In genomic region chr2:203959265-203960034, GRCh38 we compare ENCODE assay signal across 35 cellular contexts. TPM values are rescaled to one million over a fixed set of nuclear protein-coding genes. Genes with fewer than 3 reads are reported as not detected.
DNase-seq lines count a peak whose midpoint lies in the region; ATAC-seq, FAIRE-seq and TF ChIP-seq lines count a peak whose summit lies in the region.
"Had no signal": no experiment of that assay in that cellular context is flagged by ENCODE, and none has a peak within 500 bp of the region (broad histone marks: within the 10 kb centered on the region; RNA-seq: fewer than 3 reads in every experiment).

No MANE protein-coding gene starts in this region.

- CTCF ChIA-PET in IMR-90 (lab: Yijun Ruan, JAX): no interaction called here

- peaks cover 55% of the 10 kb centered on the region for H3K4me1 Mint-ChIP-seq in activated T-cell treated with anti-CD3 and anti-CD28 coated beads, Interleukin-2, amount 50 U/mL, for 24 hours (ENCODE audit: low read depth)
- H3K4me1 Mint-ChIP-seq in stimulated activated memory B cell treated with anti-CD40 and anti-IgM and Interleukin-4, amounts not matched to agents 10 μg/mL and 1 μg/mL and 100 μg/mL, for 72 hours: no peaks in the 10 kb centered on the region
- no peaks in the 10 kb centered on the region for H3K4me1 Mint-ChIP-seq in HFFc6 (ENCODE audit: low read depth)
- H3K4me1 Mint-ChIP-seq: activated B cell treated with CpG ODN at 0.5 μM for 24 hours, B cell had no signal

- no peaks in the 10 kb centered on the region for H3K36me3 ChIP-seq in IMR-90 (ENCODE audit: control insufficient read depth, insufficient read depth, low read length)
- no peaks in the 10 kb centered on the region for H3K36me3 ChIP-seq in bronchial epithelial cell (ENCODE audit: control insufficient read depth, insufficient read depth, low read length)
- H3K36me3 ChIP-seq: cardiac muscle cell, thoracic aorta had no signal

- H2AFZ ChIP-seq in IMR-90 (replicated peaks; ENCODE audit: low read length, poor library complexity): no peak overlapping the region
- H2AFZ ChIP-seq: hepatocyte had no signal

- no peak overlapping the region for H2AK5ac ChIP-seq in IMR-90 (ENCODE audit: low read depth, low read length)

- ATAC-seq in IMR-90 (ENCODE audit: low read depth) (peak; percentile 24), HG02763 (IDR thresholded peaks at IDR 0.05; ENCODE audit: unreplicated experiment) (no peak)
- ATAC-seq in stimulated activated memory B cell treated with anti-CD40 and anti-IgM and Interleukin-4, amounts not matched to agents 10 μg/mL and 1 μg/mL and 100 μg/mL, for 72 hours: peak; percentile 16
- ATAC-seq: activated CD8-positive, alpha-beta T cell treated with anti-CD3 and anti-CD28 coated beads for 36 hours; left cardiac atrium; Panc1 had no signal

- TF ChIP-seq CTCF in IMR-90 (conservative IDR thresholded peaks at IDR 0.05; ENCODE audit: low read depth, low read length): no peak
- no peak for TF ChIP-seq CTCF in bronchial epithelial cell (IDR thresholded peaks at IDR 0.05; ENCODE audit: insufficient read depth, low read length, severe bottlenecking)
- TF ChIP-seq CTCF in HFFc6 (IDR thresholded peaks at IDR 0.05): no peak

- H3K14ac ChIP-seq in IMR-90 (replicated peaks; ENCODE audit: low read depth, low read length): no peak overlapping the region

- dilution Hi-C loops in IMR-90 (cut with HindIII; ENCODE audit: low sequenced_read_pairs, unreplicated experiment): no loop called here

- H3K36me3 Mint-ChIP-seq in activated T-cell treated with anti-CD3 and anti-CD28 coated beads, Interleukin-2, amount 50 U/mL, for 24 hours (ENCODE audit: low read depth): peaks cover 78% of the 10 kb centered on the region
- no peaks in the 10 kb centered on the region for H3K36me3 Mint-ChIP-seq in stimulated activated memory B cell treated with anti-CD40 and anti-IgM and Interleukin-4, amounts not matched to agents 10 μg/mL and 1 μg/mL and 100 μg/mL, for 72 hours
- no peaks in the 10 kb centered on the region for H3K36me3 Mint-ChIP-seq in HFFc6 (ENCODE audit: low read depth)

- H4K91ac ChIP-seq in IMR-90 (ENCODE audit: insufficient read depth, low read depth, low read length): no peak overlapping the region

- H2BK5ac ChIP-seq in IMR-90 (ENCODE audit: low read depth, low read length, poor library complexity, severe bottlenecking): no peak overlapping the region

- no peak overlapping the region for H3K4me3 Mint-ChIP-seq in activated T-cell treated with anti-CD3 and anti-CD28 coated beads, Interleukin-2, amount 50 U/mL, for 24 hours
- no peak overlapping the region for H3K4me3 Mint-ChIP-seq in stimulated activated memory B cell treated with anti-CD40 and anti-IgM and Interleukin-4, amounts not matched to agents 10 μg/mL and 1 μg/mL and 100 μg/mL, for 72 hours
- H3K4me3 Mint-ChIP-seq in HFFc6: no peak overlapping the region
- H3K4me3 Mint-ChIP-seq: activated B cell treated with CpG ODN at 0.5 μM for 24 hours; activated CD8-positive, alpha-beta T cell treated with anti-CD3 and anti-CD28 coated beads for 36 hours; B cell had no signal

- H3K9ac ChIP-seq in IMR-90 (ENCODE audit: low read depth, low read length): no peak overlapping the region

- no peak overlapping the region for H3K4me2 ChIP-seq in IMR-90 (ENCODE audit: low read depth, low read length)
- H3K4me2 ChIP-seq: hepatocyte had no signal

- H4K8ac ChIP-seq in IMR-90 (ENCODE audit: low read depth in 2 of 2, low read length in 2 of 2): no peak overlapping the region

- no peak overlapping the region for H2BK120ac ChIP-seq in IMR-90 (ENCODE audit: low read depth, low read length)

- no peak overlapping the region for H3K56ac ChIP-seq in IMR-90 (ENCODE audit: extremely low read depth, insufficient read depth, low read length)

- no peak overlapping the region for H2BK20ac ChIP-seq in IMR-90 (ENCODE audit: low read depth, low read length)

- H3K27me3 Mint-ChIP-seq in activated T-cell treated with anti-CD3 and anti-CD28 coated beads, Interleukin-2, amount 50 U/mL, for 24 hours: no peaks in the 10 kb centered on the region
- H3K27me3 Mint-ChIP-seq in stimulated activated memory B cell treated with anti-CD40 and anti-IgM and Interleukin-4, amounts not matched to agents 10 μg/mL and 1 μg/mL and 100 μg/mL, for 72 hours: peaks cover 11% of the 10 kb centered on the region
- H3K27me3 Mint-ChIP-seq in HFFc6 (ENCODE audit: insufficient read depth): peaks cover 24% of the 10 kb centered on the region
- H3K27me3 Mint-ChIP-seq: activated CD8-positive, alpha-beta T cell treated with anti-CD3 and anti-CD28 coated beads for 36 hours had no signal

- no TSS peak for BruUV-seq in IMR-90 (replicated peaks; lab: Mats Ljungman, UMichigan)

- in situ Hi-C loops in IMR-90 (cut with MboI; ENCODE audit: low sequenced_read_pairs): no loop called here

- no peak overlapping the region for H3K4ac ChIP-seq in IMR-90 (ENCODE audit: low read depth, low read length)

- intact Hi-C loops in IMR-90 (cut with micrococcal nuclease): no loop called here

- H4K5ac ChIP-seq in IMR-90 (ENCODE audit: low read depth, low read length): no peak overlapping the region

- H3K79me1 ChIP-seq in IMR-90 (ENCODE audit: low read depth in 1 of 2, low read length in 2 of 2): no peaks in the 10 kb centered on the region

- H3K9me3 ChIP-seq in IMR-90 (ENCODE audit: control insufficient read depth, insufficient read depth, low read length): no peaks in the 10 kb centered on the region
- H3K9me3 ChIP-seq: thoracic aorta had no signal

- no peaks in the 10 kb centered on the region for H4K20me1 ChIP-seq in IMR-90 (ENCODE audit: insufficient read depth, low read length)

- H2AK9ac ChIP-seq in IMR-90 (replicated peaks; ENCODE audit: low read depth, low read length, poor library complexity): no peak overlapping the region

- no peak overlapping the region for H3K27ac ChIP-seq in IMR-90 (ENCODE audit: insufficient read depth, low read length)
- H3K27ac ChIP-seq: cardiac muscle cell, hepatocyte had no signal

- 85% methylated on average over 2 of the region's 8 CpGs; no CpG with 5 or more reads in 1 of the 2 experiments for WGBS in IMR-90 (ENCODE audit: extremely low coverage in 2 of 2, insufficient read length in 1 of 2), 2 experiments

- H3K18ac ChIP-seq in IMR-90 (ENCODE audit: low read depth, low read length): no peak overlapping the region

- H3K23ac ChIP-seq in IMR-90 (ENCODE audit: low read depth, low read length): no peak overlapping the region

- POLR2A ChIA-PET in IMR-90 (lab: Charles Lee; ENCODE audit: unreplicated experiment): no interaction called here

- FAIRE-seq in bronchial epithelial cell (lab: Jason Lieb, UNC): peak; percentile 32
- FAIRE-seq: frontal cortex, GM19239, H54, urothelium cell line had no signal

- no peak overlapping the region for H3K4me3 ChIP-seq in IMR-90 (ENCODE audit: insufficient read depth, low read depth, low read length)
- H3K4me3 ChIP-seq in bronchial epithelial cell (ENCODE audit: low read depth, low read length): no peak overlapping the region
- H3K4me3 ChIP-seq: cardiac muscle cell, hepatocyte, thoracic aorta had no signal

- no peaks in the 10 kb centered on the region for H3K9me3 Mint-ChIP-seq in activated T-cell treated with anti-CD3 and anti-CD28 coated beads, Interleukin-2, amount 50 U/mL, for 24 hours
- no peaks in the 10 kb centered on the region for H3K9me3 Mint-ChIP-seq in stimulated activated memory B cell treated with anti-CD40 and anti-IgM and Interleukin-4, amounts not matched to agents 10 μg/mL and 1 μg/mL and 100 μg/mL, for 72 hours
- no peaks in the 10 kb centered on the region for H3K9me3 Mint-ChIP-seq in HFFc6
- H3K9me3 Mint-ChIP-seq: activated B cell treated with CpG ODN at 0.5 μM for 24 hours; activated CD8-positive, alpha-beta T cell treated with anti-CD3 and anti-CD28 coated beads for 36 hours had no signal

- DNase-seq in activated T-cell treated with anti-CD3 and anti-CD28 coated beads, Interleukin-2, amount 50 U/mL, for 24 hours: no peak
- DNase-seq in activated T-cell treated with anti-CD3 and anti-CD28 coated beads, Interleukin-2, amount 50 U/mL, for 1 hour: no peak
- no peak for DNase-seq in IMR-90
- no peak for DNase-seq in bronchial epithelial cell (ENCODE audit: low read depth)
- DNase-seq in DMS53 treated with DMSO at 0.1 percent for 48 hours (lab: John Stamatoyannopoulos, UW; ENCODE audit: unreplicated experiment): no peak
- DNase-seq in HFFc6: no peak
- DNase-seq: activated B cell treated with CpG ODN at 0.5 μM for 24 hours; activated CD8-positive, alpha-beta T cell treated with anti-CD3 and anti-CD28 coated beads for 36 hours; activated naive CD4-positive, alpha-beta T cell treated with Interleukin-2 at 50 U/mL for 16 hours; COR-L47; cortex of kidney; DMS53; GF-D8; left cardiac atrium; mammary epithelial cell; NCI-H1105 treated with DMSO at 0.1 percent for 48 hours; NCI-H1930; NCI-H524 treated with DMSO at 0.1 percent for 48 hours; posterior cingulate gyrus; SHP77; stimulated activated CD4-positive, alpha-beta T cell treated with anti-CD3 and anti-CD28 coated beads, Interleukin-4, amount 100 ng/mL, for 4 hours; stimulated activated naive CD4-positive, alpha-beta T cell had no signal

- H3K27me3 ChIP-seq in IMR-90 (ENCODE audit: control insufficient read depth, insufficient read depth, low read length) (peaks cover 6% of the 10 kb centered on the region), bronchial epithelial cell (ENCODE audit: control insufficient read depth, insufficient read depth, low read length) (no peaks in the 10 kb centered on the region)
- H3K27me3 ChIP-seq: cardiac muscle cell had no signal

- no peaks in the 10 kb centered on the region for H3K9me1 ChIP-seq in IMR-90 (ENCODE audit: insufficient read depth, low read length)

- H3K4me1 ChIP-seq in IMR-90 (ENCODE audit: control insufficient read depth, insufficient read depth, low read length): no peaks in the 10 kb centered on the region; the same call in 1 of the 2 replicates

- no peak for TF ChIP-seq POLR2A in IMR-90 (IDR thresholded peaks at IDR 0.05; ENCODE audit: low read depth, low read length)

- no peak for TF ChIP-seq RAD21 in IMR-90 (IDR thresholded peaks at IDR 0.05; ENCODE audit: low read length)

- H2BK15ac ChIP-seq in IMR-90 (ENCODE audit: low read depth, low read length): no peak overlapping the region

- H3K27ac Mint-ChIP-seq in activated T-cell treated with anti-CD3 and anti-CD28 coated beads, Interleukin-2, amount 50 U/mL, for 24 hours: peak overlapping the region; percentile 65
- H3K27ac Mint-ChIP-seq in stimulated activated memory B cell treated with anti-CD40 and anti-IgM and Interleukin-4, amounts not matched to agents 10 μg/mL and 1 μg/mL and 100 μg/mL, for 72 hours: no peak overlapping the region
- H3K27ac Mint-ChIP-seq in HFFc6: no peak overlapping the region
- H3K27ac Mint-ChIP-seq: activated B cell treated with CpG ODN at 0.5 μM for 24 hours; activated CD8-positive, alpha-beta T cell treated with anti-CD3 and anti-CD28 coated beads for 36 hours; B cell had no signal

TF ChIP-seq in IMR-90, 13 proteins besides CTCF, POLR2A, EP300 and RAD21 (continues in another document):
- TF ChIP-seq BHLHE40 (IDR thresholded peaks at IDR 0.05; ENCODE audit: low read depth, low read length) (no peak), CEBPB (IDR thresholded peaks at IDR 0.05; ENCODE audit: low read depth, low read length) (no peak)

RNA-seq across cellular contexts. Expression of gene ICOS, which starts 22.9 kb away (rescaled TPM):
- total RNA-seq in IMR-90 (2012; rRNA removed) (not detected in 2 replicates), bronchial epithelial cell (not detected in 2 replicates)
- polyA plus RNA-seq in IMR-90 (2012; rRNA removed): not detected in 2 replicates
- not detected in 2 replicates for polyA plus RNA-seq in IMR-90 (2012; cell fraction: cytosol; rRNA removed)
- not detected in 2 replicates for polyA plus RNA-seq in IMR-90 (2012; cell fraction: nucleus; rRNA removed; ENCODE audit: low replicate concordance)
- total RNA-seq in HFFc6 (2021; fragmentation: NEBNext Ultra II Directional; extraction: Animal tissue kit (Norgen Biotek cat#: 25700)): not detected
- total RNA-seq: A172, activated B cell treated with CpG ODN at 0.5 μM for 24 hours, B cell, cardiac muscle cell, frontal cortex, M059J, mammary epithelial cell had no signal
- polyA plus RNA-seq: cardiac muscle cell, hepatocyte, mammary epithelial cell had no signal
